21 cellular contexts compared by ENCODE assay signal in genomic region chr13:113077566-113077952, GRCh38. TPM values are rescaled to one million over a fixed set of nuclear protein-coding genes. Genes with fewer than 3 reads are reported as not detected.
"Had no signal": no experiment of that assay in that cellular context is flagged by ENCODE, and none has a peak within 500 bp of the region (broad histone marks: within the 10 kb centered on the region; RNA-seq: fewer than 3 reads in every experiment).

No MANE protein-coding gene starts in this region.

- H3K4me3 ChIP-seq: breast epithelium, thyroid gland had no signal

- H3K36me3 ChIP-seq: breast epithelium had no signal

- DNase-seq: activated CD4-positive, alpha-beta T cell treated with anti-CD3 and anti-CD28 coated beads, Interleukin-2, amount 10 ng/mL, durations not matched to agents 24 days and 14 days; activated CD8-positive, alpha-beta T cell treated with anti-CD3 and anti-CD28 coated beads, Interleukin-2, amount 10 ng/mL, durations not matched to agents 7 days and 5 days; cerebellar nuclear complex; cortex of kidney; effector CD4-positive, alpha-beta T cell; immature natural killer cell; kidney glomerular epithelial cell; mesendoderm; naive B cell; stimulated activated CD4-positive, alpha-beta T cell treated with anti-CD3 and anti-CD28 coated beads, Interleukin-4, amount 100 ng/mL, for 24 hours; stimulated activated naive CD8-positive, alpha-beta T cell treated with anti-CD3 and anti-CD28 coated beads, Interleukin-15, Interleukin-2, amounts not matched to agents 100 U/mL and 50 U/mL, for 24 hours; T-helper 2 cell; thyroid gland had no signal

- H3K4me1 ChIP-seq: breast epithelium, thyroid gland had no signal

- H3K27me3 Mint-ChIP-seq: activated CD4-positive, alpha-beta T cell treated with anti-CD3 and anti-CD28 coated beads, Interleukin-2, amount 10 ng/mL, durations not matched to agents 24 days and 14 days; naive B cell had no signal

- H3K9me3 ChIP-seq: breast epithelium, thyroid gland had no signal

- H3K36me3 Mint-ChIP-seq: activated naive CD4-positive, alpha-beta T cell treated with anti-CD3 and anti-CD28 coated beads, Interleukin-2, amount 50 U/mL, for 72 hours; immature natural killer cell had no signal

- H3K27ac ChIP-seq: breast epithelium, thyroid gland had no signal

- H3K4me3 Mint-ChIP-seq: activated CD4-positive, alpha-beta T cell treated with anti-CD3 and anti-CD28 coated beads, Interleukin-2, amount 10 ng/mL, durations not matched to agents 24 days and 14 days; activated CD8-positive, alpha-beta T cell treated with anti-CD3 and anti-CD28 coated beads, Interleukin-2, amount 10 ng/mL, durations not matched to agents 7 days and 5 days; immature natural killer cell; naive B cell had no signal

- FAIRE-seq: astrocyte, endometrium had no signal

- H3K4me1 Mint-ChIP-seq: activated CD4-positive, alpha-beta T cell treated with anti-CD3 and anti-CD28 coated beads, Interleukin-2, amount 10 ng/mL, durations not matched to agents 24 days and 14 days; immature natural killer cell; naive B cell had no signal

- H3K9me3 Mint-ChIP-seq: activated CD4-positive, alpha-beta T cell treated with anti-CD3 and anti-CD28 coated beads, Interleukin-2, amount 10 ng/mL, durations not matched to agents 24 days and 14 days; activated naive CD4-positive, alpha-beta T cell treated with anti-CD3 and anti-CD28 coated beads, Interleukin-2, amount 50 U/mL, for 72 hours; immature natural killer cell; naive B cell had no signal

- H3K27ac Mint-ChIP-seq: activated CD4-positive, alpha-beta T cell treated with anti-CD3 and anti-CD28 coated beads, Interleukin-2, amount 10 ng/mL, durations not matched to agents 24 days and 14 days; activated CD8-positive, alpha-beta T cell treated with anti-CD3 and anti-CD28 coated beads, Interleukin-2, amount 10 ng/mL, durations not matched to agents 7 days and 5 days; immature natural killer cell had no signal

- H3K27me3 ChIP-seq: breast epithelium, thyroid gland had no signal

- ATAC-seq: activated CD4-positive, CD25-positive, alpha-beta regulatory T cell treated with anti-CD3 and anti-CD28 coated beads, Interleukin-2, amount 50 U/mL, for 24 hours; activated CD8-positive, alpha-beta T cell treated with anti-CD3 and anti-CD28 coated beads, Interleukin-2, amount 10 ng/mL, durations not matched to agents 7 days and 5 days; activated naive CD4-positive, alpha-beta T cell treated with anti-CD3 and anti-CD28 coated beads, Interleukin-2, amount 50 U/mL, for 72 hours; stimulated activated naive CD8-positive, alpha-beta T cell treated with anti-CD3 and anti-CD28 coated beads, Interleukin-15, Interleukin-2, amounts not matched to agents 100 U/mL and 50 U/mL, for 24 hours had no signal

RNA-seq across cellular contexts. Expression of gene F7, which starts 28.0 kb away (rescaled TPM):
- total RNA-seq: activated CD4-positive, alpha-beta T cell treated with anti-CD3 and anti-CD28 coated beads, Interleukin-2, amount 10 ng/mL, durations not matched to agents 24 days and 14 days; activated CD8-positive, alpha-beta T cell treated with anti-CD3 and anti-CD28 coated beads, Interleukin-2, amount 10 ng/mL, durations not matched to agents 7 days and 5 days; activated naive CD4-positive, alpha-beta T cell treated with anti-CD3 and anti-CD28 coated beads, Interleukin-2, amount 50 U/mL, for 72 hours; astrocyte; fibroblast of villous mesenchyme; thyroid gland; ureter had no signal

RNA-seq across cellular contexts. Expression of gene F10, which starts 45.0 kb away (rescaled TPM):
- total RNA-seq: activated CD4-positive, alpha-beta T cell treated with anti-CD3 and anti-CD28 coated beads, Interleukin-2, amount 10 ng/mL, durations not matched to agents 24 days and 14 days; activated CD8-positive, alpha-beta T cell treated with anti-CD3 and anti-CD28 coated beads, Interleukin-2, amount 10 ng/mL, durations not matched to agents 7 days and 5 days; activated naive CD4-positive, alpha-beta T cell treated with anti-CD3 and anti-CD28 coated beads, Interleukin-2, amount 50 U/mL, for 72 hours had no signal
- polyA plus RNA-seq: immature natural killer cell, neural cell had no signal
